In genomic region chr22:20021196-20022181, GRCh38 we compare ENCODE assay signal across 8 cellular contexts. TPM values are rescaled to one million over a fixed set of nuclear protein-coding genes. Genes with fewer than 3 reads are reported as not detected.
A peak's percentile ranks its signal among the peaks of the same experiment; 100 is the strongest.
DNase-seq lines count a peak whose midpoint lies in the region; ATAC-seq and TF ChIP-seq lines count a peak whose summit lies in the region.

No MANE protein-coding gene starts in this region.

- H3K4me1 Mint-ChIP-seq in activated B cell treated with CpG ODN at 0.5 μM for 24 hours = peaks cover 46% of the 10 kb centered on the region
- H3K4me1 Mint-ChIP-seq in naive B cell = peaks cover 45 to 66% (median 58%) of the 10 kb centered on the region in 3 donors

- DNase-seq in BJ (ENCODE audit: low read depth) = peak; percentile 10
- no peak for DNase-seq in HFF-Myc (ENCODE audit: extremely low read depth, low read depth)
- DNase-seq in activated B cell treated with CpG ODN at 0.5 μM for 24 hours = no peak
- DNase-seq in fibroblast of gingiva (ENCODE audit: low read depth) = peak; percentile 85
- DNase-seq in naive B cell = no peak
- DNase-seq in amniotic stem cell (lab: John Stamatoyannopoulos, UW) = no peak

- H3K27me3 Mint-ChIP-seq in activated B cell treated with CpG ODN at 0.5 μM for 24 hours = no peaks in the 10 kb centered on the region
- H3K27me3 Mint-ChIP-seq in naive B cell = no peaks in the 10 kb centered on the region

- peak overlapping the region; percentile 94 for H3K4me3 Mint-ChIP-seq in activated B cell treated with CpG ODN at 0.5 μM for 24 hours
- H3K4me3 Mint-ChIP-seq in naive B cell = peak overlapping the region; percentile 78 to 98 (median 94)

- H3K27ac Mint-ChIP-seq in activated B cell treated with CpG ODN at 0.5 μM for 24 hours (peak overlapping the region; percentile 83), naive B cell (peak overlapping the region; percentile 70 to 92 (median 84))

- POLR2A ChIA-PET in BJ (lab: Charles Lee) (no interaction called here), activated B cell treated with CpG ODN at 0.5 μM for 24 hours (lab: Charles Lee) (interaction anchor here (0.6 to 5.6 kb wide), 11 partner anchors 10 to 442 kb away, joined by 3 to 59 read pairs (median 5); partner anchors contain the start of genes COMT, TRMT2A and TXNRD2)

- no peaks in the 10 kb centered on the region for H3K9me3 Mint-ChIP-seq in activated B cell treated with CpG ODN at 0.5 μM for 24 hours
- H3K9me3 Mint-ChIP-seq in naive B cell = no peaks in the 10 kb centered on the region

- peak overlapping the region; percentile 97 for H3K4me3 ChIP-seq in BJ (ENCODE audit: low read depth, low read length)
- H3K4me3 ChIP-seq in HFF-Myc (replicated peaks; ENCODE audit: low read depth, low read length) = peak overlapping the region; percentile 70

- intact Hi-C loops in activated B cell treated with CpG ODN at 0.5 μM for 24 hours (cut with micrococcal nuclease) = loop anchor here (2.0 kb wide), 2 partner anchors 59 to 95 kb away; partner anchors contain the start of genes DGCR8, RANBP1 and TRMT2A

- H3K27me3 ChIP-seq in BJ (ENCODE audit: control insufficient read depth, insufficient read depth, low read length) = peaks cover 1% of the 10 kb centered on the region; the same call in 1 of the 2 replicates

- peak; percentile 27; the same call in 1 of the 2 replicates for TF ChIP-seq CTCF in BJ (IDR thresholded peaks at IDR 0.05; ENCODE audit: insufficient read depth, low read depth, low read length)
- no peak for TF ChIP-seq CTCF in HFF-Myc (IDR thresholded peaks at IDR 0.05; ENCODE audit: low read depth, low read length, missing control alignments)
- TF ChIP-seq CTCF in activated B cell treated with CpG ODN at 0.5 μM for 24 hours (IDR thresholded peaks at IDR 0.05) = no peak

- H3K36me3 ChIP-seq in BJ (ENCODE audit: control insufficient read depth, insufficient read depth, low read length) = peaks cover 4% of the 10 kb centered on the region

- ATAC-seq in activated B cell treated with CpG ODN at 0.5 μM for 24 hours (ENCODE audit: low read depth) (no peak), naive B cell (ENCODE audit: low read depth in 2 of 2) (no peak), HG03280 (IDR thresholded peaks at IDR 0.05; ENCODE audit: unreplicated experiment) (no peak), HG03342 (IDR thresholded peaks at IDR 0.05; ENCODE audit: unreplicated experiment) (no peak)

- H3K36me3 Mint-ChIP-seq in activated B cell treated with CpG ODN at 0.5 μM for 24 hours (ENCODE audit: low read depth) = peaks cover 14% of the 10 kb centered on the region
- no peaks in the 10 kb centered on the region for H3K36me3 Mint-ChIP-seq in naive B cell

- CTCF ChIA-PET in BJ (lab: Yijun Ruan, JAX) (interaction anchor here (0.9 to 2.0 kb wide), 9 partner anchors 8 to 291 kb away, joined by 3 to 5 read pairs (median 5); no protein-coding TSS in a partner anchor), activated B cell treated with CpG ODN at 0.5 μM for 24 hours (lab: Charles Lee) (no interaction called here)

RNA-seq across cellular contexts. Expression of gene TANGO2, which starts 0.6 kb away (rescaled TPM):
- polyA plus RNA-seq in BJ (2011; rRNA removed) (33.4 and 51.7 TPM in 2 replicates), naive B cell (ENCODE audit: low read depth in 6 of 6) (10 to 100 TPM; 24.3 to 46.1 (median 34.6) TPM)
- polyA minus RNA-seq in BJ (2011; rRNA and poly(A)+ RNA removed) = 32.4 and 55.5 TPM in 2 replicates
- total RNA-seq in activated B cell treated with CpG ODN at 0.5 μM for 24 hours = 46.1 and 47.2 TPM in 2 replicates

RNA-seq across cellular contexts. Expression of gene ARVCF, which starts 4.9 kb away (rescaled TPM):
- polyA plus RNA-seq in BJ (2011; rRNA removed) = 2.5 and 3.8 TPM in 2 replicates
- polyA minus RNA-seq in BJ (2011; rRNA and poly(A)+ RNA removed) = 2.9 and 4.7 TPM in 2 replicates
- 2.3 and 6.5 TPM in 2 replicates for total RNA-seq in activated B cell treated with CpG ODN at 0.5 μM for 24 hours
- polyA plus RNA-seq in naive B cell (ENCODE audit: low read depth in 6 of 6) = 1 to 10 TPM in 1 of 6 donors, under 1 TPM in 4, not detected in 1; 0.24 to 2.5 (median 0.56) TPM

RNA-seq across cellular contexts. Expression of gene DGCR8, which starts 58.6 kb away (rescaled TPM):
- polyA plus RNA-seq in BJ (2011; rRNA removed) = 16.3 and 21.3 TPM in 2 replicates
- polyA minus RNA-seq in BJ (2011; rRNA and poly(A)+ RNA removed) = 15.7 and 18.3 TPM in 2 replicates
- total RNA-seq in activated B cell treated with CpG ODN at 0.5 μM for 24 hours = 34.6 and 35.5 TPM in 2 replicates
- 1 to 10 TPM in 5 of 6 donors, under 1 TPM in 1; 0.49 to 6.7 (median 2.3) TPM for polyA plus RNA-seq in naive B cell (ENCODE audit: low read depth in 6 of 6)

Comparison
In these comparisons a context has a peak if more than half of its experiments do, and no peak if none do; other contexts are left out.
1. DNase-seq: peak in BJ (single experiment) and fibroblast of gingiva (single experiment); none in HFF-Myc (single experiment), activated B cell treated with CpG ODN at 0.5 μM for 24 hours (single experiment), naive B cell (single experiment) and amniotic stem cell (single experiment).